In genomic region chr3:136055491-136055890, GRCh38 we compare ENCODE assay signal across 21 cellular contexts.
"Had no signal": no experiment of that assay in that cellular context is flagged by ENCODE, and none has a peak within 500 bp of the region (broad histone marks: within the 10 kb centered on the region; RNA-seq: fewer than 3 reads in every experiment).

No MANE protein-coding gene starts in this region.

- FAIRE-seq: urothelium cell line had no signal

- H3K4me1 Mint-ChIP-seq: naive thymus-derived CD4-positive, alpha-beta T cell; stimulated activated effector memory CD8-positive, alpha-beta T cell treated with anti-CD3 and anti-CD28 coated beads, Interleukin-12 subunit alpha, Interleukin-12 subunit beta, amount 100 ng/mL, for 72 hours had no signal

- H3K36me3 Mint-ChIP-seq: stimulated activated effector memory CD8-positive, alpha-beta T cell treated with anti-CD3 and anti-CD28 coated beads, Interleukin-12 subunit alpha, Interleukin-12 subunit beta, amount 100 ng/mL, for 72 hours had no signal

- H3K4me1 ChIP-seq: esophagus muscularis mucosa, foreskin keratinocyte, suprapubic skin, thyroid gland had no signal

- H3K9me3 ChIP-seq: esophagus muscularis mucosa, heart left ventricle, neutrophil, suprapubic skin, thyroid gland had no signal

- H3K27ac Mint-ChIP-seq: effector memory CD8-positive, alpha-beta T cell; naive thymus-derived CD4-positive, alpha-beta T cell; stimulated activated effector memory CD8-positive, alpha-beta T cell treated with anti-CD3 and anti-CD28 coated beads, Interleukin-12 subunit alpha, Interleukin-12 subunit beta, amount 100 ng/mL, for 72 hours; type B pancreatic cell had no signal

- H3K4me2 ChIP-seq: smooth muscle cell had no signal

- H3K27me3 ChIP-seq: esophagus muscularis mucosa, foreskin keratinocyte, heart left ventricle, neutrophil, suprapubic skin, thyroid gland had no signal

- DNase-seq: effector memory CD8-positive, alpha-beta T cell; foreskin keratinocyte; heart left ventricle; hippocampal formation; mammary epithelial cell; naive thymus-derived CD4-positive, alpha-beta T cell; posterior cingulate gyrus; right cardiac atrium; stimulated activated CD4-positive, alpha-beta T cell treated with anti-CD3 and anti-CD28 coated beads, Interleukin-2, amount 100 ng/mL, for 48 hours; stimulated activated CD8-positive, alpha-beta memory T cell treated with anti-CD3 and anti-CD28 coated beads, Interleukin-4, amount 100 ng/mL, for 48 hours; stimulated activated naive CD8-positive, alpha-beta T cell treated with anti-CD3 and anti-CD28 coated beads, Interleukin-15, Interleukin-2, amounts not matched to agents 100 U/mL and 50 U/mL, for 24 hours; thyroid gland had no signal

- H3K9me3 Mint-ChIP-seq: effector memory CD8-positive, alpha-beta T cell; stimulated activated effector memory CD8-positive, alpha-beta T cell treated with anti-CD3 and anti-CD28 coated beads, Interleukin-12 subunit alpha, Interleukin-12 subunit beta, amount 100 ng/mL, for 72 hours had no signal

- H3K27me3 Mint-ChIP-seq: type B pancreatic cell had no signal

- H3K36me3 ChIP-seq: neutrophil had no signal

- H3K27ac ChIP-seq: epithelial cell of prostate, esophagus muscularis mucosa, foreskin keratinocyte, heart left ventricle, neutrophil, suprapubic skin, thyroid gland had no signal

- H3K4me3 ChIP-seq: esophagus muscularis mucosa, heart left ventricle, smooth muscle cell, suprapubic skin, thyroid gland had no signal

- H3K4me3 Mint-ChIP-seq: effector memory CD8-positive, alpha-beta T cell; naive thymus-derived CD4-positive, alpha-beta T cell; stimulated activated effector memory CD8-positive, alpha-beta T cell treated with anti-CD3 and anti-CD28 coated beads, Interleukin-12 subunit alpha, Interleukin-12 subunit beta, amount 100 ng/mL, for 72 hours; type B pancreatic cell had no signal

- ATAC-seq: effector memory CD8-positive, alpha-beta T cell; foreskin keratinocyte; heart left ventricle; left lobe of liver; naive thymus-derived CD4-positive, alpha-beta T cell; right cardiac atrium; stimulated activated effector memory CD8-positive, alpha-beta T cell treated with anti-CD3 and anti-CD28 coated beads, Interleukin-12 subunit alpha, Interleukin-12 subunit beta, amount 100 ng/mL, for 72 hours; stimulated activated naive CD8-positive, alpha-beta T cell treated with anti-CD3 and anti-CD28 coated beads, Interleukin-15, Interleukin-2, amounts not matched to agents 100 U/mL and 50 U/mL, for 24 hours had no signal
